Comparison of ENCODE assay signal across 13 cellular contexts in genomic region chr16:694187-694862, GRCh38. TPM values are rescaled to one million over a fixed set of nuclear protein-coding genes. Genes with fewer than 3 reads are reported as not detected.
DNase-seq lines count a peak whose midpoint lies in the region; ATAC-seq and TF ChIP-seq lines count a peak whose summit lies in the region.
"Had no signal": no experiment of that assay in that cellular context is flagged by ENCODE, and none has a peak within 500 bp of the region (broad histone marks: within the 10 kb centered on the region; RNA-seq: fewer than 3 reads in every experiment).

No MANE protein-coding gene starts in this region.

- H3K27me3 ChIP-seq in left ventricle myocardium inferior (ENCODE audit: low read depth) (peaks cover 83% of the 10 kb centered on the region), hepatocyte (peaks cover 60% of the 10 kb centered on the region), upper lobe of left lung (peaks cover 0 to 41% (median 25%) of the 10 kb centered on the region in 4 donors)

- intact Hi-C loops in left ventricle myocardium inferior (cut with micrococcal nuclease) (no loop called here), left ventricle myocardium superior (cut with micrococcal nuclease) (no loop called here)

- 7% methylated on average over 33 of the region's 64 CpGs for WGBS in hepatocyte (ENCODE audit: low lambda C conversion rate, missing lambda C conversion rate)
- 6% methylated on average over 33 of the region's 64 CpGs; no CpG with 5 or more reads in 1 of the 2 donors for WGBS in upper lobe of left lung, 2 donors

- peaks cover 69% of the 10 kb centered on the region for H3K27me3 Mint-ChIP-seq in WTC11 (ENCODE audit: low read depth)

- peak overlapping the region; percentile 71 for H3K4me3 Mint-ChIP-seq in WTC11
- H3K4me3 Mint-ChIP-seq: nephron had no signal

- H3K4me3 ChIP-seq in left ventricle myocardium inferior (peak overlapping the region; percentile 23), hepatocyte (no peak overlapping the region), upper lobe of left lung (peak overlapping the region in 3 of 4 donors; percentile 27 to 47 (median 47))
- H3K4me3 ChIP-seq: body of pancreas, gastrocnemius medialis had no signal

- no peaks in the 10 kb centered on the region for H3K36me3 Mint-ChIP-seq in WTC11

- ATAC-seq in left ventricle myocardium superior (no peak), WTC11 (peak; percentile 11), upper lobe of left lung (ENCODE audit: low FRiP score in 2 of 2) (no peak), GM18520 (IDR thresholded peaks at IDR 0.05; ENCODE audit: unreplicated experiment) (no peak)
- ATAC-seq: gastrocnemius medialis had no signal

- peaks cover 39% of the 10 kb centered on the region for H3K4me1 ChIP-seq in left ventricle myocardium inferior
- H3K4me1 ChIP-seq in hepatocyte (ENCODE audit: insufficient read depth), result peaks cover 9% of the 10 kb centered on the region
- H3K4me1 ChIP-seq in upper lobe of left lung, result peaks cover 27 to 42% (median 38%) of the 10 kb centered on the region in 4 donors

- no peak for TF ChIP-seq POLR2A in upper lobe of left lung (IDR thresholded peaks at IDR 0.05)

- H3K4me1 Mint-ChIP-seq in WTC11, result peaks cover 7% of the 10 kb centered on the region

- H3K27ac ChIP-seq in left ventricle myocardium inferior (replicated peaks) (no peak overlapping the region), hepatocyte (no peak overlapping the region), upper lobe of left lung (peak overlapping the region in 1 of 4 donors; percentile 30)
- H3K27ac ChIP-seq: body of pancreas, gastrocnemius medialis had no signal

- POLR2A ChIA-PET in WTC11 (lab: Charles Lee), result interaction anchor here (0.6 to 1.5 kb wide), 3 partner anchors 11 to 27 kb away, joined by 3 to 4 read pairs (median 4); partner anchors contain the start of gene ANTKMT

- H3K9me3 ChIP-seq in left ventricle myocardium inferior (replicated peaks) (no peaks in the 10 kb centered on the region), hepatocyte (ENCODE audit: low read depth) (no peaks in the 10 kb centered on the region), upper lobe of left lung (no peaks in the 10 kb centered on the region)
- H3K9me3 ChIP-seq: body of pancreas, gastrocnemius medialis had no signal

- CTCF ChIA-PET in WTC11 (lab: Charles Lee), result interaction anchor here (1.0 to 2.5 kb wide), 7 partner anchors 8 to 107 kb away, joined by 3 to 12 read pairs (median 5); partner anchors contain the start of genes CIAO3, GNG13 and RHOT2

- H3K27ac Mint-ChIP-seq in WTC11, result no peak overlapping the region
- H3K27ac Mint-ChIP-seq: nephron had no signal

- no peak overlapping the region for H2AFZ ChIP-seq in hepatocyte

- DNase-seq in left ventricle myocardium inferior (no peak), left ventricle myocardium superior (no peak), WTC11 (ENCODE audit: low spot score) (peak; percentile 61), hepatocyte (ENCODE audit: low spot score) (no peak), upper lobe of left lung (peak in 1 of 2 donors; percentile 81), NCI-H187 treated with DMSO at 0.1 percent for 48 hours (lab: John Stamatoyannopoulos, UW) (no peak), NCI-H1092 treated with DMSO at 0.1 percent for 48 hours (lab: John Stamatoyannopoulos, UW) (no peak)
- DNase-seq: body of pancreas, C1 segment of cervical spinal cord, gastrocnemius medialis had no signal

- no peak for TF ChIP-seq CTCF in left ventricle myocardium inferior (IDR thresholded peaks at IDR 0.05; ENCODE audit: borderline replicate concordance)
- no peak for TF ChIP-seq CTCF in WTC11 (IDR thresholded peaks at IDR 0.05)
- no peak for TF ChIP-seq CTCF in hepatocyte (IDR thresholded peaks at IDR 0.05; ENCODE audit: poor library complexity)
- TF ChIP-seq CTCF in upper lobe of left lung (IDR thresholded peaks at IDR 0.05), result no peak

- H3K79me2 ChIP-seq in hepatocyte, result peaks cover 8% of the 10 kb centered on the region

- H3K36me3 ChIP-seq in left ventricle myocardium inferior (no peaks in the 10 kb centered on the region), hepatocyte (replicated peaks; ENCODE audit: insufficient read depth, low read depth) (no peaks in the 10 kb centered on the region), upper lobe of left lung (no peaks in the 10 kb centered on the region)
- H3K36me3 ChIP-seq: gastrocnemius medialis had no signal

- no peaks in the 10 kb centered on the region for H3K9me2 ChIP-seq in hepatocyte (replicated peaks; ENCODE audit: insufficient read depth)

- no peaks in the 10 kb centered on the region for H4K20me1 ChIP-seq in hepatocyte (ENCODE audit: insufficient read depth, poor library complexity, severe bottlenecking)

- no peak for TF ChIP-seq EP300 in upper lobe of left lung (IDR thresholded peaks at IDR 0.05)

- no peaks in the 10 kb centered on the region for H3K9me3 Mint-ChIP-seq in WTC11
- H3K9me3 Mint-ChIP-seq: nephron had no signal

- H3K4me2 ChIP-seq in hepatocyte, result peak overlapping the region; percentile 67

TF ChIP-seq in WTC11, 78 proteins besides CTCF, POLR2A, EP300 and RAD21:
- TF ChIP-seq ETV6 (CRISPR knock-in tag; IDR thresholded peaks at IDR 0.05) (no peak), HMGXB4 (CRISPR knock-in tag; IDR thresholded peaks at IDR 0.05) (peak; percentile 20; the same call in 1 of the 2 replicates)

RNA-seq across cellular contexts. Expression of gene WDR24, which starts 4.1 kb away (rescaled TPM):
- 9.5 TPM for total RNA-seq in left ventricle myocardium inferior
- 8.3 TPM for total RNA-seq in left ventricle myocardium superior
- 25.5 to 28.2 TPM (median 26.3 TPM) in 3 replicates for total RNA-seq in WTC11 (2021)
- 6.7 and 15.1 TPM in 2 replicates for total RNA-seq in hepatocyte
- polyA plus RNA-seq in hepatocyte, result 22.2 and 24.0 TPM in 2 replicates
- total RNA-seq in upper lobe of left lung, result 10 to 100 TPM in 5 of 6 donors, 1 to 10 TPM in 1; 8.3 to 20.6 (median 14.3) TPM

RNA-seq across cellular contexts. Expression of gene JMJD8, which starts 10.2 kb away (rescaled TPM):
- total RNA-seq in left ventricle myocardium inferior (43.1 TPM), left ventricle myocardium superior (49.0 TPM), WTC11 (2021) (59.6 to 63.4 TPM (median 61.2 TPM) in 3 replicates), hepatocyte (44.3 and 47.8 TPM in 2 replicates), upper lobe of left lung (100 to 1,000 TPM in 1 of 6 donors, 10 to 100 TPM in 5; 60.0 to 109 (median 65.5) TPM)
- polyA plus RNA-seq in hepatocyte, result 83.4 and 84.3 TPM in 2 replicates

RNA-seq across cellular contexts. Expression of gene FBXL16, which starts 11.3 kb away (rescaled TPM):
- total RNA-seq in left ventricle myocardium inferior, result 0.08 TPM
- total RNA-seq in left ventricle myocardium superior, result 0.99 TPM
- total RNA-seq in WTC11 (2021), result 22.7 to 28.6 TPM (median 27.3 TPM) in 3 replicates
- 0.07 and 0.28 TPM in 2 replicates for total RNA-seq in hepatocyte
- 0.28 and 0.38 TPM in 2 replicates for polyA plus RNA-seq in hepatocyte
- 1 to 10 TPM; 1.0 to 8.1 (median 4.1) TPM for total RNA-seq in upper lobe of left lung
- total RNA-seq: gastrocnemius medialis, subcutaneous adipose tissue had no signal

RNA-seq across cellular contexts. Expression of gene STUB1, which starts 14.1 kb away (rescaled TPM):
- total RNA-seq in left ventricle myocardium inferior, result 113 TPM
- 144 TPM for total RNA-seq in left ventricle myocardium superior
- total RNA-seq in WTC11 (2021), result 79.0 to 88.2 TPM (median 85.8 TPM) in 3 replicates
- 116 TPM in 2 replicates for total RNA-seq in hepatocyte
- polyA plus RNA-seq in hepatocyte, result 231 and 249 TPM in 2 replicates
- 100 to 1,000 TPM; 101 to 186 (median 118) TPM for total RNA-seq in upper lobe of left lung

RNA-seq across cellular contexts. Expression of gene RHBDL1, which starts 18.9 kb away (rescaled TPM):
- total RNA-seq in left ventricle myocardium inferior (2.3 TPM), left ventricle myocardium superior (1.9 TPM), WTC11 (2021) (6.7 to 8.2 TPM (median 6.7 TPM) in 3 replicates), hepatocyte (2.3 and 3.4 TPM in 2 replicates), upper lobe of left lung (1 to 10 TPM in 2 of 6 donors, under 1 TPM in 3, not detected in 1; 0.59 to 2.1 (median 0.76) TPM)
- 4.2 and 8.1 TPM in 2 replicates for polyA plus RNA-seq in hepatocyte
